8 cellular contexts compared by ENCODE assay signal in the genomic region with DNA sequence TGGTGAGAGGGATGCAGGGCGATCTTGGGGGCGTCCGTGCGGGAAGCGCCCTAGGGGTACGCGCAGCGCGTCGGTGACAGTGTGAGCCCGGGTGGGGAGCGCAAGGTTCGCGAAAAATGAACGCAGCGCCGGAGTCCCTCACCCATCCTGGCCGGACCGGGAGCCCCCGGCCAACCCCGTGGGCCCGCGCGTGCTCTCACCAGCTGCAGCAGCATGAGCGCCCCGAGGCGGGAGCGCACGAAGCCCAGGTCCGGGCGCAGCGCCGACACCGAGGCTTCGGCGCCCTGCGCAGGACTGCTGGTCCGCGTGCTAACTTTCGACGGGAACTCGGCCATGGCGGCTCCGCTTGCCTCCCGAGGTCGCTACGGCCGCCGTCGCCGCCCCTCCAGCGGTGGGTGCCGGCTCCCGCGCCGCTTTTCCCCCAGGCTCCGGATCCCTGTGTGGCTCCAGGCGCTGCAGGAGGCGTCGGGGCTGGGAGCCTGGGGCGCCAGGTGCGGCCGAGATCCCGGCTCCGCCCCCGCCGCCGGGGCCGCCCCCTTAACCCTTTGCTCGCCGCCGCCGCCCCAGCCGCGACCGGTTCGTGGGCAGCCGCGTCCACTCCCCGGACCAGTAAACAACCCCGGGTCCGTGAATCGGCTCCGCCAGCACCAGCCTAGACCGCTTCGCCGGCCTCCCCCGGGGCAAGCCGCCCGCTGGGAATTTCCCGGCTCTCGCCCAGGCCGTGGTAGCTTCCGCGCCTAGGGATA. TPM values are rescaled to one million over a fixed set of nuclear protein-coding genes. Genes with fewer than 3 reads are reported as not detected.
A peak's percentile ranks its signal among the peaks of the same experiment; 100 is the strongest.
DNase-seq lines count a peak whose midpoint lies in the region; ATAC-seq, FAIRE-seq and TF ChIP-seq lines count a peak whose summit lies in the region.

A gene with protein sequence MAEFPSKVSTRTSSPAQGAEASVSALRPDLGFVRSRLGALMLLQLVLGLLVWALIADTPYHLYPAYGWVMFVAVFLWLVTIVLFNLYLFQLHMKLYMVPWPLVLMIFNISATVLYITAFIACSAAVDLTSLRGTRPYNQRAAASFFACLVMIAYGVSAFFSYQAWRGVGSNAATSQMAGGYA (minus strand): TSS at position 467 of the 746 bp plus-strand sequence. CDS start 132 bp downstream, at position 335.

- peaks cover 0 to 25% of the 10 kb centered on the region in 2 donors for H3K4me1 ChIP-seq in naive thymus-derived CD4-positive, alpha-beta T cell (ENCODE audit: control insufficient read depth in 2 of 2, insufficient read depth in 2 of 2, low read length in 2 of 2)

- ATAC-seq in naive thymus-derived CD4-positive, alpha-beta T cell = peak; percentile 82
- no peak for ATAC-seq in HG02970 (IDR thresholded peaks at IDR 0.05; ENCODE audit: low FRiP score, unreplicated experiment)

- POLR2A ChIA-PET in naive thymus-derived CD4-positive, alpha-beta T cell (lab: Charles Lee) = interaction anchor here (0.6 to 2.2 kb wide), 5 partner anchors 15 to 39 kb away, joined by 3 to 6 read pairs (median 5); partner anchors contain the start of gene ARL2BP

- intact Hi-C loops in activated T-helper 2 cell treated with anti-CD3 and anti-CD28 coated beads, Interferon-gamma antibody, Interleukin-2, Interleukin-4, amounts not matched to agents 10 μg/mL and 5 μg/mL and 100 μg/mL, durations not matched to agents 14 hours and 24 hours and 36 hours (cut with micrococcal nuclease) = no loop called here
- intact Hi-C loops in naive thymus-derived CD4-positive, alpha-beta T cell (cut with micrococcal nuclease) = loop anchor here (1.0 to 10.0 kb wide), 8 partner anchors 16 to 202 kb away; partner anchors contain the start of genes ARL2BP (in 1 of the 2), DOK4 (in 1 of the 2), PSME3IP1 (in 1 of the 2) and RSPRY1 (in 1 of the 2)

- no peaks in the 10 kb centered on the region for H3K9me3 Mint-ChIP-seq in activated T-helper 2 cell treated with anti-CD3 and anti-CD28 coated beads, Interferon-gamma antibody, Interleukin-2, Interleukin-4, amounts not matched to agents 10 μg/mL and 5 μg/mL and 100 μg/mL, durations not matched to agents 14 hours and 24 hours and 36 hours
- no peaks in the 10 kb centered on the region for H3K9me3 Mint-ChIP-seq in naive thymus-derived CD4-positive, alpha-beta T cell
- no peaks in the 10 kb centered on the region for H3K9me3 Mint-ChIP-seq in type B pancreatic cell

- no peaks in the 10 kb centered on the region for H3K36me3 ChIP-seq in naive thymus-derived CD4-positive, alpha-beta T cell (ENCODE audit: control insufficient read depth in 2 of 3, insufficient read depth in 3 of 3, low read length in 3 of 3)

- TF ChIP-seq CTCF in fibroblast of the aortic adventitia (IDR thresholded peaks at IDR 0.05; ENCODE audit: insufficient read depth, low read length) (no peak), type B pancreatic cell (conservative IDR thresholded peaks at IDR 0.05) (no peak)

- H3K4me1 Mint-ChIP-seq in activated T-helper 2 cell treated with anti-CD3 and anti-CD28 coated beads, Interferon-gamma antibody, Interleukin-2, Interleukin-4, amounts not matched to agents 10 μg/mL and 5 μg/mL and 100 μg/mL, durations not matched to agents 14 hours and 24 hours and 36 hours (ENCODE audit: low read depth) = peaks cover 25% of the 10 kb centered on the region
- peaks cover 20 to 51% (median 41%) of the 10 kb centered on the region in 7 donors for H3K4me1 Mint-ChIP-seq in naive thymus-derived CD4-positive, alpha-beta T cell
- H3K4me1 Mint-ChIP-seq in type B pancreatic cell (ENCODE audit: unreplicated experiment) = no peaks in the 10 kb centered on the region

- H3K27me3 ChIP-seq in naive thymus-derived CD4-positive, alpha-beta T cell (ENCODE audit: control insufficient read depth in 2 of 2, insufficient read depth in 2 of 2, low read length in 2 of 2) = peaks cover 0 to 8% of the 10 kb centered on the region in 2 donors

- peak within 1 kb of the TSS; percentile 56 for H3K4me3 ChIP-seq in fibroblast of the aortic adventitia (ENCODE audit: low read depth, low read length)
- H3K4me3 ChIP-seq in naive thymus-derived CD4-positive, alpha-beta T cell (ENCODE audit: low read length) = peak within 1 kb of the TSS; percentile 60

- CTCF ChIA-PET in naive thymus-derived CD4-positive, alpha-beta T cell (lab: Charles Lee) = interaction anchor here (0.6 kb wide), 1 partner anchor 110 kb away, joined by 4 read pairs; no protein-coding TSS in a partner anchor

- peak within 1 kb of the TSS; percentile 74 for H3K4me3 Mint-ChIP-seq in activated T-helper 2 cell treated with anti-CD3 and anti-CD28 coated beads, Interferon-gamma antibody, Interleukin-2, Interleukin-4, amounts not matched to agents 10 μg/mL and 5 μg/mL and 100 μg/mL, durations not matched to agents 14 hours and 24 hours and 36 hours (ENCODE audit: low read depth)
- peak within 1 kb of the TSS; percentile 77 to 89 (median 84) for H3K4me3 Mint-ChIP-seq in naive thymus-derived CD4-positive, alpha-beta T cell
- H3K4me3 Mint-ChIP-seq in type B pancreatic cell = peak within 1 kb of the TSS; percentile 87

- DNase-seq in GM12891 (ENCODE audit: insufficient read length, low spot score) = peak; percentile 78
- peak; percentile 44 for DNase-seq in NCI-H226
- peak; percentile 22 for DNase-seq in activated T-helper 2 cell treated with anti-CD3 and anti-CD28 coated beads, Interferon-gamma antibody, Interleukin-2, Interleukin-4, amounts not matched to agents 10 μg/mL and 5 μg/mL and 100 μg/mL, durations not matched to agents 14 hours and 24 hours and 36 hours (ENCODE audit: low spot score)
- no peak for DNase-seq in fibroblast of the aortic adventitia (ENCODE audit: low read depth)
- peak; percentile 30 to 66 (median 51) for DNase-seq in naive thymus-derived CD4-positive, alpha-beta T cell
- DNase-seq in type B pancreatic cell (ENCODE audit: extremely low spot score, unreplicated experiment) = no peak
- DNase-seq in occipital lobe (lab: John Stamatoyannopoulos, UW) = no peak

- H3K36me3 Mint-ChIP-seq in activated T-helper 2 cell treated with anti-CD3 and anti-CD28 coated beads, Interferon-gamma antibody, Interleukin-2, Interleukin-4, amounts not matched to agents 10 μg/mL and 5 μg/mL and 100 μg/mL, durations not matched to agents 14 hours and 24 hours and 36 hours (ENCODE audit: low read depth) = no peaks in the 10 kb centered on the region
- H3K36me3 Mint-ChIP-seq in naive thymus-derived CD4-positive, alpha-beta T cell = peaks cover 0 to under 1% (median 0%) of the 10 kb centered on the region in 5 donors
- H3K36me3 Mint-ChIP-seq in type B pancreatic cell = no peaks in the 10 kb centered on the region

- TF ChIP-seq POLR2A in GM12891 (IDR thresholded peaks at IDR 0.05; ENCODE audit: low read depth, low read length) = no peak

- peaks cover 28% of the 10 kb centered on the region for H3K27me3 Mint-ChIP-seq in activated T-helper 2 cell treated with anti-CD3 and anti-CD28 coated beads, Interferon-gamma antibody, Interleukin-2, Interleukin-4, amounts not matched to agents 10 μg/mL and 5 μg/mL and 100 μg/mL, durations not matched to agents 14 hours and 24 hours and 36 hours (ENCODE audit: low read depth)
- peaks cover 0 to 41% (median 0%) of the 10 kb centered on the region in 5 donors for H3K27me3 Mint-ChIP-seq in naive thymus-derived CD4-positive, alpha-beta T cell
- H3K27me3 Mint-ChIP-seq in type B pancreatic cell = peaks cover 40% of the 10 kb centered on the region

- H3K27ac Mint-ChIP-seq in activated T-helper 2 cell treated with anti-CD3 and anti-CD28 coated beads, Interferon-gamma antibody, Interleukin-2, Interleukin-4, amounts not matched to agents 10 μg/mL and 5 μg/mL and 100 μg/mL, durations not matched to agents 14 hours and 24 hours and 36 hours = no peak within 1 kb of the TSS
- H3K27ac Mint-ChIP-seq in naive thymus-derived CD4-positive, alpha-beta T cell = peak within 1 kb of the TSS in 8 of 9 donors; percentile 10 to 94 (median 64)
- H3K27ac Mint-ChIP-seq in type B pancreatic cell = peak within 1 kb of the TSS; percentile 85

- H3K27ac ChIP-seq in naive thymus-derived CD4-positive, alpha-beta T cell (ENCODE audit: low read depth, low read length) = peak within 1 kb of the TSS; percentile 59

- no peaks in the 10 kb centered on the region for H3K9me3 ChIP-seq in naive thymus-derived CD4-positive, alpha-beta T cell (ENCODE audit: control insufficient read depth in 2 of 3, low read length in 3 of 3)

- peak; percentile 78 for FAIRE-seq in GM12891 (lab: Jason Lieb, UNC)

TF ChIP-seq in GM12891, 5 proteins besides CTCF, POLR2A, EP300 and RAD21:
- TF ChIP-seq PAX5 (IDR thresholded peaks at IDR 0.05; ENCODE audit: insufficient read depth, low read length, severe bottlenecking) (no peak), POU2F2 (IDR thresholded peaks at IDR 0.05; ENCODE audit: low read depth, low read length) (no peak), TAF1 (IDR thresholded peaks at IDR 0.05; ENCODE audit: low read depth, low read length) (no peak), SPI1 (IDR thresholded peaks at IDR 0.05; ENCODE audit: low read depth, low read length) (no peak), POLR2AphosphoS5 (IDR thresholded peaks at IDR 0.05; ENCODE audit: low read depth, low read length) (no peak)

RNA-seq across cellular contexts. Expression of the gene that starts here (rescaled TPM):
- polyA plus RNA-seq in GM12891 (2012; ENCODE audit: low read depth, missing spikeins) = 0.89 TPM
- total RNA-seq in activated T-helper 2 cell treated with anti-CD3 and anti-CD28 coated beads, Interferon-gamma antibody, Interleukin-2, Interleukin-4, amounts not matched to agents 10 μg/mL and 5 μg/mL and 100 μg/mL, durations not matched to agents 14 hours and 24 hours and 36 hours = 0.30 and 0.34 TPM in 2 replicates
- total RNA-seq in fibroblast of the aortic adventitia (ENCODE audit: low replicate concordance) (under 0.01 TPM in 1 of 2 replicates, not detected in the other), type B pancreatic cell (ENCODE audit: low replicate concordance) (4.9 and 5.1 TPM in 2 replicates), occipital lobe (1.2 TPM)
- total RNA-seq in naive thymus-derived CD4-positive, alpha-beta T cell = 1 to 10 TPM in 4 of 5 experiments, under 1 TPM in 1; 0.36 to 8.4 (median 3.3) TPM
- 10 to 100 TPM; 10.0 to 26.0 TPM for polyA plus RNA-seq in naive thymus-derived CD4-positive, alpha-beta T cell

Comparison
In these comparisons a context has a peak if more than half of its experiments do, and no peak if none do; other contexts are left out.
1. Peak in DNase-seq in activated T-helper 2 cell treated with anti-CD3 and anti-CD28 coated beads, Interferon-gamma antibody, Interleukin-2, Interleukin-4, amounts not matched to agents 10 μg/mL and 5 μg/mL and 100 μg/mL, durations not matched to agents 14 hours and 24 hours and 36 hours; RNA of the gene not detected or under 1 TPM.
2. DNase-seq: peak in GM12891 (single experiment), NCI-H226 (single experiment) and naive thymus-derived CD4-positive, alpha-beta T cell (9 of 9); none in fibroblast of the aortic adventitia (single experiment), type B pancreatic cell (single experiment) and occipital lobe (single experiment).
3. Peak in every context shown above with its lines, with median percentiles within 50 percentile points of each other: H3K4me3 Mint-ChIP-seq.